ENCODE assay signal across 8 cellular contexts in the genomic region with DNA sequence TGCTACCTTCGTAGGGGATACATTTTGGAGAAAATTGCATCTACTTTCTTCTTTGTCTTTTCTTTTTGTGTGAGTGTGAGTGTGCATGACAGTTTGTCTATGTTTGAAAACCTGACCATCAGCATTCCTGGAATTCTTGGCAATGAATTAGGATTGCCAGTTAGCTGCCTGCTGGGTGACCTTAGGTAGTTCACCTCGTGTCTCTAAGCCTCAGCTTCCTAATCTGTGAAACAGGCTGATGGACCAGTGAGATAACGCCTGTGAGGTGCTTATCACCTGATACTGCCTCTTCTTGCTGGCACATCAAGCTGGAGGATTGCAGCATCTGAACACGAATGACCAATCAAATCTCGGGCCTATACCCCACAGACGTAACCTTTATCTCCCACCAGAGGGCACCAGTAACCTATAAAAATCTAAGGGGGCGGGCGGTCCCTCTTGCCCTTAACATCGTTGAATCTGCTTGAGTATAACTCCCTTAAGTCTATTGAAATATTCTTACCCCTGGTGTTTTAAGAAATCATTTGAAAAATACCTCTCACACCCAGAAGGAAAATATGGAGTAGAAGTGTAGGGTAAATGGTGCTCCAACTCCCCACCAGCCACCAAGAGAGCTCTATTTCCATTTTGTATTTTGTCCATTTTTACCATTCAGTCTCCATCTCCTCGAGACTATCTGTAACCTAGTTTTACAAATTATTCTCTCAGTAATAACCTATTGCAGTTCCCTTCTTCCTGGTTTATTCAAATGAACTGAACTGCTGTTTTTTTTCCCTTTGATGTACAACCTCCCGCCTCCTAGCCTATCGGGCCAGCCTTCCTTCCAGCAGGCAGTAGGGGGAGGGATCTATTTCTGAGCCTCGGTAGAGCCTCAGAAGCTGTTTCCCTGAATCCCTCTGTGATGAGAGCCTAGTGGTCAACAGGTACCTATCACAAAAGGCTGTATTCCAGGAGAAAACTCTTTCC.
DNase-seq lines count a peak whose midpoint lies in the region; ATAC-seq and TF ChIP-seq lines count a peak whose summit lies in the region.

No MANE protein-coding gene starts in this region.

- H3K27ac ChIP-seq in VCaP, result peak overlapping the region; percentile 44

- peak; percentile 53 for ATAC-seq in HG02981 (IDR thresholded peaks at IDR 0.05; ENCODE audit: unreplicated experiment)
- ATAC-seq in GM21576 (IDR thresholded peaks at IDR 0.05; ENCODE audit: unreplicated experiment), result no peak

- peak; percentile 81 for TF ChIP-seq CTCF in VCaP (conservative IDR thresholded peaks at IDR 0.05)

- peak; percentile 95 for DNase-seq in DMS153 (lab: John Stamatoyannopoulos, UW)
- DNase-seq in NCI-H2196 treated with DMSO at 0.1 percent for 48 hours (lab: John Stamatoyannopoulos, UW; ENCODE audit: unreplicated experiment), result peak; percentile 83
- peak; percentile 68 for DNase-seq in central memory CD4-positive, alpha-beta T cell
- peak; percentile 89 for DNase-seq in left kidney (ENCODE audit: low read depth, low spot score)
- peak; percentile 10 to 17 (median 14) for DNase-seq in stimulated activated CD4-positive, alpha-beta T cell treated with anti-CD3 and anti-CD28 coated beads, TNF-alpha, amount 100 ng/mL, for 4 hours (ENCODE audit: low read depth in 3 of 3)

Comparison
In these comparisons a context has a peak if more than half of its experiments do, and no peak if none do; other contexts are left out.
1. DNase-seq: peak in every context shown above with its lines; median percentile 95 in DMS153; 89 in left kidney; 83 in NCI-H2196 treated with DMSO at 0.1 percent for 48 hours; 68 in central memory CD4-positive, alpha-beta T cell; 14 in stimulated activated CD4-positive, alpha-beta T cell treated with anti-CD3 and anti-CD28 coated beads, TNF-alpha, amount 100 ng/mL, for 4 hours.